ENCODE assay signal across 8 cellular contexts in the genomic region with DNA sequence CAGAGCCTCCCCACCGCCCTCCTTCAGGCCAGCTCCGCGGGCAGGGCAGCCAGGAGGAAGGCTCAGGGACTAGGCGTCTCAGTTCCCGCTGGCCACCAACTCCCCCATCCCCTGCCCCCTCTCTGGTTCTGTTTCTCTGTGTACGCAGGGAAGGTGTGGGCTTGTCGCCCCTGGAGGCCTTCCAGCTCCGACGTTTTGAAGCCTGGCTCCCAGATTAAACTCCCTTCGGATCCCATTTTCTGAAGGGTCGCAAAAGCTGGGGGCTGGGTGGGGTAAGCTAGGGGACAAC. TPM values are rescaled to one million over a fixed set of nuclear protein-coding genes. Genes with fewer than 3 reads are reported as not detected.
DNase-seq lines count a peak whose midpoint lies in the region; ATAC-seq and TF ChIP-seq lines count a peak whose summit lies in the region.

No MANE protein-coding gene starts in this region.

- TF ChIP-seq RAD21 in neural cell (conservative IDR thresholded peaks at IDR 0.05) = no peak

- peak overlapping the region; percentile 68 for H3K4me2 ChIP-seq in neural cell (ENCODE audit: low read length)

- peaks cover 18% of the 10 kb centered on the region for H3K4me1 ChIP-seq in Panc1 (ENCODE audit: control insufficient read depth, insufficient read depth, low read length)
- H3K4me1 ChIP-seq in esophagus (ENCODE audit: control insufficient read depth in 2 of 2, insufficient read depth in 2 of 2, low read length in 1 of 2) = peaks cover 4 to 7% of the 10 kb centered on the region in 2 donors

- POLR2A ChIA-PET in Panc1 (lab: Charles Lee) = no interaction called here

- no peaks in the 10 kb centered on the region for H4K20me1 ChIP-seq in neural cell (ENCODE audit: insufficient read depth)

- H3K9me2 ChIP-seq in neural cell (ENCODE audit: insufficient read depth, low read length) = no peaks in the 10 kb centered on the region

- H3K27ac ChIP-seq in Panc1 (ENCODE audit: low read length) = peak overlapping the region; percentile 88
- peak overlapping the region; percentile 68 to 75 for H3K27ac ChIP-seq in esophagus (ENCODE audit: low read depth in 2 of 2, low read length in 1 of 2)
- peak overlapping the region; percentile 90 for H3K27ac ChIP-seq in neural cell (ENCODE audit: low read length)

- CTCF ChIA-PET in Panc1 (lab: Charles Lee) = no interaction called here

- no peak for TF ChIP-seq EP300 in neural cell (conservative IDR thresholded peaks at IDR 0.05; ENCODE audit: poor library complexity, severe bottlenecking)

- H3K9ac ChIP-seq in neural cell (ENCODE audit: low read length) = peak overlapping the region; percentile 89

- H2AFZ ChIP-seq in neural cell (ENCODE audit: low read depth, low read length) = peak overlapping the region; percentile 80

- no peak for DNase-seq in GM12865 (ENCODE audit: low read depth)
- DNase-seq in HFF-Myc (ENCODE audit: extremely low read depth, low read depth) = no peak
- DNase-seq in Panc1 (ENCODE audit: low read depth, low spot score) = no peak
- DNase-seq in mucosa of gallbladder (ENCODE audit: low spot score) = no peak
- no peak for DNase-seq in stimulated activated naive CD4-positive, alpha-beta T cell treated with Interleukin-2 at 50 U/mL for 16 hours (lab: John Stamatoyannopoulos, UW)
- no peak for DNase-seq in NCI-H1694 (lab: John Stamatoyannopoulos, UW)

- H3K9me3 ChIP-seq in Panc1 (ENCODE audit: control insufficient read depth, insufficient read depth, low read depth, low read length) (no peaks in the 10 kb centered on the region), esophagus (ENCODE audit: control insufficient read depth in 2 of 2, insufficient read depth in 1 of 2, low read depth in 1 of 2, low read length in 1 of 2) (no peaks in the 10 kb centered on the region), neural cell (ENCODE audit: low read length) (no peaks in the 10 kb centered on the region)

- 0% methylated on average over 11 of the region's 11 CpGs for WGBS in esophagus, 2 donors

- in situ Hi-C loops in Panc1 (cut with HindIII; ENCODE audit: low pct_unique_long_range_greater_than_20kb, low sequenced_read_pairs) = no loop called here

- no peaks in the 10 kb centered on the region for H3K27me3 ChIP-seq in Panc1 (ENCODE audit: control insufficient read depth, insufficient read depth, low read length)
- no peaks in the 10 kb centered on the region for H3K27me3 ChIP-seq in esophagus (ENCODE audit: control insufficient read depth in 1 of 2, insufficient read depth in 2 of 2, low read length in 2 of 2)
- no peaks in the 10 kb centered on the region for H3K27me3 ChIP-seq in neural cell (ENCODE audit: insufficient read depth, low read depth, low read length)

- peaks cover 9% of the 10 kb centered on the region for H3K79me2 ChIP-seq in neural cell (replicated peaks; ENCODE audit: insufficient read depth, low read length)

- intact Hi-C loops in Panc1 (cut with micrococcal nuclease; ENCODE audit: unreplicated experiment) = no loop called here

- H3K4me3 ChIP-seq in GM12865 (ENCODE audit: low read depth, low read length) = peak overlapping the region; percentile 70
- H3K4me3 ChIP-seq in HFF-Myc (replicated peaks; ENCODE audit: low read depth, low read length) = peak overlapping the region; percentile 69
- H3K4me3 ChIP-seq in Panc1 (ENCODE audit: low read depth in 2 of 2, low read length in 2 of 2) = peak overlapping the region; percentile 85 to 88
- H3K4me3 ChIP-seq in esophagus (ENCODE audit: low read depth in 1 of 2, low read length in 2 of 2) = peak overlapping the region; percentile 61 to 84
- H3K4me3 ChIP-seq in neural cell (ENCODE audit: low read length) = peak overlapping the region; percentile 92

- TF ChIP-seq CTCF in GM12865 (IDR thresholded peaks at IDR 0.05; ENCODE audit: insufficient read depth, low read depth, low read length, missing control alignments) (no peak), HFF-Myc (IDR thresholded peaks at IDR 0.05; ENCODE audit: low read depth, low read length, missing control alignments) (no peak), Panc1 (IDR thresholded peaks at IDR 0.05) (no peak), neural cell (IDR thresholded peaks at IDR 0.05; ENCODE audit: poor library complexity, severe bottlenecking) (no peak)

- H3K36me3 ChIP-seq in Panc1 (ENCODE audit: control insufficient read depth, insufficient read depth, low read length) (peaks cover 5% of the 10 kb centered on the region), esophagus (ENCODE audit: control insufficient read depth in 2 of 2, insufficient read depth in 2 of 2, low read length in 1 of 2) (peaks cover under 1 to 3% of the 10 kb centered on the region in 2 donors), neural cell (ENCODE audit: insufficient read depth, low read length) (no peaks in the 10 kb centered on the region)

- no peaks in the 10 kb centered on the region for H3F3A ChIP-seq in neural cell (ENCODE audit: insufficient read depth, low read length, poor library complexity, severe bottlenecking)

- ATAC-seq in Panc1 = peak; percentile 63

- BruUV-seq in Panc1 (replicated peaks; lab: Mats Ljungman, UMichigan) = no TSS peak

TF ChIP-seq in neural cell, 6 proteins besides CTCF, POLR2A, EP300 and RAD21:
- TF ChIP-seq SMC3 (conservative IDR thresholded peaks at IDR 0.05; ENCODE audit: poor library complexity) = no peak

RNA-seq across cellular contexts. Expression of gene ATOX1, which starts 0.3 kb away (rescaled TPM):
- total RNA-seq in Panc1 (2021; ENCODE audit: unreplicated experiment) (202 TPM), mucosa of gallbladder (88.0 TPM)
- 298 TPM for polyA plus RNA-seq in Panc1 (2012; ENCODE audit: insufficient read length)
- polyA plus RNA-seq in esophagus (100 to 1,000 TPM in 1 of 2 donors, 10 to 100 TPM in 1; 77.3 to 108 TPM), neural cell (79.9 and 151 TPM in 2 replicates)
- polyA minus RNA-seq in neural cell = 40.5 and 43.3 TPM in 2 replicates

RNA-seq across cellular contexts. Expression of gene G3BP1, which starts 13.7 kb away (rescaled TPM):
- total RNA-seq in Panc1 (2021; ENCODE audit: unreplicated experiment) = 290 TPM
- 138 TPM for polyA plus RNA-seq in Panc1 (2012; ENCODE audit: insufficient read length)
- polyA plus RNA-seq in esophagus = 10 to 100 TPM; 15.5 to 33.1 TPM
- polyA plus RNA-seq in neural cell = 41.5 and 65.5 TPM in 2 replicates
- 94.7 and 115 TPM in 2 replicates for polyA minus RNA-seq in neural cell
- total RNA-seq in mucosa of gallbladder = 135 TPM
